ENCODE assay signal across 1 cellular context in the genomic region with DNA sequence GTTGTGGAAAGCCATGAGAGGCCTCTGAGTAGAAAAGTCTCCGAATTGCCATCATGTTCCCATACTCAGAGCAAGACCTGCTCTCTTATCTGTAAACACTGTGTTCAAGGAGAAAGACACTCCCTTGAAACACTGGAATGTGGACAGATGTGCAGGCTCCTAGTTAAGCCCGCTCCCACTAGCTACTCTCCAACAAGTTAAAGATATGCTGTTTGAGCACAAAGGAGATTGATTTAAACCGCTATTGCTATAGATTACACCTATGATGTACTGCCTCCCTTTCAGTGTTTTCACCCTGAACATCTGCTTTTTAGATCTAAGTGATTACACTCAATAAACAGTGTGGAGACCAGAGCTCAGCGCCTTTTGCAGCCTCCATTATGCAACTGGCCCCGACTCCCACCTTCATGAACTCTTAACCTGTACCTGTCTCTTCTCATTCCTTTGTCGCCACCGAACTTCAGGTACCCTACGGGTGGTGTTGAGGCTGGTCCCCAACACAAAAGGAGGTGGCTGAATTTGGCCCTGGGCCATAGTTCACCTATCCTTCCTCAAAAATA.
TF ChIP-seq lines count a peak whose summit lies in the region.

No MANE protein-coding gene starts in this region.

TF ChIP-seq in HepG2, 621 proteins besides CTCF, POLR2A, EP300 and RAD21 (continued from another document and continues in another):
- TF ChIP-seq, protein P1, sequence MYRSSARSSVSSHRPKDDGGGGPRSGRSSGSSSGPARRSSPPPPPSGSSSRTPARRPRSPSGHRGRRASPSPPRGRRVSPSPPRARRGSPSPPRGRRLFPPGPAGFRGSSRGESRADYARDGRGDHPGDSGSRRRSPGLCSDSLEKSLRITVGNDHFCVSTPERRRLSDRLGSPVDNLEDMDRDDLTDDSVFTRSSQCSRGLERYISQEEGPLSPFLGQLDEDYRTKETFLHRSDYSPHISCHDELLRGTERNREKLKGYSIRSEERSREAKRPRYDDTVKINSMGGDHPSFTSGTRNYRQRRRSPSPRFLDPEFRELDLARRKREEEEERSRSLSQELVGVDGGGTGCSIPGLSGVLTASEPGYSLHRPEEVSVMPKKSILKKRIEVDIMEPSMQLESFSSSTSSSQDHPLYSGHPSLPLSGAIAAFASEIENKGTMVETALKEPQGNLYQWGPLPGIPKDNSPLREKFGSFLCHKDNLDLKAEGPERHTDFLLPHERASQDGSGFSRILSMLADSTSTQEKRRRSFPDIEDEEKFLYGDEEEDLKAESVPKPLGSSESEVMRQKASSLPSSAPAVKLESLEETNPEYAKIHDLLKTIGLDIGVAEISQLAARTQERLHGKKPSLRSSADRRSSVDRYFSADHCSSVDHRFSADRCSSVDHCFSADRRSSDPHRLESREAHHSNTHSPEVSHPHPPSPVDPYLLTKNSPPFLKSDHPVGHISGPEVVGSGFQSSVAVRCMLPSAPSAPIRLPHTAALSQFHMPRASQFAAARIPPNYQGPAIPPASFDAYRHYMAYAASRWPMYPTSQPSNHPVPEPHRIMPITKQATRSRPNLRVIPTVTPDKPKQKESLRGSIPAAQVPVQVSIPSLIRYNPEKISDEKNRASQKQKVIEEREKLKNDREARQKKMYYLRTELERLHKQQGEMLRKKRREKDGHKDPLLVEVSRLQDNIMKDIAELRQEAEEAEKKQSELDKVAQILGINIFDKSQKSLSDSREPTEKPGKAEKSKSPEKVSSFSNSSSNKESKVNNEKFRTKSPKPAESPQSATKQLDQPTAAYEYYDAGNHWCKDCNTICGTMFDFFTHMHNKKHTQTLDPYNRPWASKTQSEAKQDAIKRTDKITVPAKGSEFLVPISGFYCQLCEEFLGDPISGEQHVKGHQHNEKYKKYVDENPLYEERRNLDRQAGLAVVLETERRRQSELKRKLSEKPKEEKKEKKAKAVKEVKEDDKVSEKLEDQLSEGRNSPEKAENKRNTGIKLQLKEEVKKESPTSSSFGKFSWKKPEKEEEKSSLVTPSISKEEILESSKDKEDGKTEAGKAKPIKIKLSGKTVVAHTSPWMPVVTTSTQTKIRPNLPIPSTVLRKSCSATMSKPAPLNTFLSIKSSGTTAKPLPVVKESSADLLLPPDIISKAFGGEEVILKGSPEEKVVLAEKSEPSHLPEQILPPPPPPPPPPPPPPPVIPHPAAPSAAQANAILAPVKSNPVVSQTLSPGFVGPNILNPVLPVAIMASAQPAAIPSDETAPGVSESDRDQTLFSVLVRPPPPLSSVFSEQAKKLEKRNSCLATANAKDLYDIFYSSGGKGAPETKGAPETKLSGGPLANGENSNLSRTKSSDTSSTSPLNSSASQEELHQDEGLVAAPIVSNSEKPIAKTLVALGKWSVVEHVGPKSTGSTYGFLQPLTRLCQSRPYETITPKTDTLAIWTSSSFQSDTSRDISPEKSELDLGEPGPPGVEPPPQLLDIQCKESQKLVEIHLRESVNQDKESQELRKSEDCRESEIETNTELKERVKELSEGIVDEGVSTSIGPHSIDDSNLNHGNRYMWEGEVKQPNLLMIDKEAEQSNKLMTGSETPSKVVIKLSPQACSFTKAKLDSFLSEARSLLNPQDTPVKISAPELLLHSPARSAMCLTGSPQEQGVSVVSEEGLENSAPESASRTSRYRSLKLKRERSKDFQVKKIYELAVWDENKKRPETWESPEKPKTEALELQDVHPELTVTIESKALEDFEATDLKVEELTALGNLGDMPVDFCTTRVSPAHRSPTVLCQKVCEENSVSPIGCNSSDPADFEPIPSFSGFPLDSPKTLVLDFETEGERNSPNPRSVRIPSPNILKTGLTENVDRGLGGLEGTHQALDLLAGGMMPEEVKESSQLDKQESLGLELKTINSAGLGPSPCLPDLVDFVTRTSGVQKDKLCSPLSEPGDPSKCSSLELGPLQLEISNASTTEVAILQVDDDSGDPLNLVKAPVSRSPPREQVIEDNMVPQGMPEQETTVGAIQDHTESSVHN (CRISPR knock-in tag; IDR thresholded peaks at IDR 0.05), result no peak
- TF ChIP-seq HOXA3 (CRISPR knock-in tag; IDR thresholded peaks at IDR 0.05), result 0 out of 2 replicates have a peak, but pooled peaks have one; percentile 18
- TF ChIP-seq ZNF546 (CRISPR knock-in tag; conservative IDR thresholded peaks at IDR 0.05), result no peak
- no peak for TF ChIP-seq HNRNPUL1 (IDR thresholded peaks at IDR 0.05; ENCODE audit: low read depth, low read length)
- TF ChIP-seq RARA (CRISPR knock-in tag; IDR thresholded peaks at IDR 0.05), result peak; percentile 88
- TF ChIP-seq CBX2 (IDR thresholded peaks at IDR 0.05; ENCODE audit: low read depth, low read length), result no peak
- TF ChIP-seq CBX2 (CRISPR knock-in tag; IDR thresholded peaks at IDR 0.05; ENCODE audit: low read depth), result no peak
- no peak; the same call in 1 of the 2 replicates for TF ChIP-seq DMAP1 (CRISPR knock-in tag; IDR thresholded peaks at IDR 0.05)
- TF ChIP-seq, protein P2, sequence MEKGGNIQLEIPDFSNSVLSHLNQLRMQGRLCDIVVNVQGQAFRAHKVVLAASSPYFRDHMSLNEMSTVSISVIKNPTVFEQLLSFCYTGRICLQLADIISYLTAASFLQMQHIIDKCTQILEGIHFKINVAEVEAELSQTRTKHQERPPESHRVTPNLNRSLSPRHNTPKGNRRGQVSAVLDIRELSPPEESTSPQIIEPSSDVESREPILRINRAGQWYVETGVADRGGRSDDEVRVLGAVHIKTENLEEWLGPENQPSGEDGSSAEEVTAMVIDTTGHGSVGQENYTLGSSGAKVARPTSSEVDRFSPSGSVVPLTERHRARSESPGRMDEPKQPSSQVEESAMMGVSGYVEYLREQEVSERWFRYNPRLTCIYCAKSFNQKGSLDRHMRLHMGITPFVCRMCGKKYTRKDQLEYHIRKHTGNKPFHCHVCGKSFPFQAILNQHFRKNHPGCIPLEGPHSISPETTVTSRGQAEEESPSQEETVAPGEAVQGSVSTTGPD (CRISPR knock-in tag; IDR thresholded peaks at IDR 0.05), result no peak
- no peak for TF ChIP-seq ZNF614 (CRISPR knock-in tag; IDR thresholded peaks at IDR 0.05; ENCODE audit: borderline replicate concordance)
- TF ChIP-seq, protein P3, sequence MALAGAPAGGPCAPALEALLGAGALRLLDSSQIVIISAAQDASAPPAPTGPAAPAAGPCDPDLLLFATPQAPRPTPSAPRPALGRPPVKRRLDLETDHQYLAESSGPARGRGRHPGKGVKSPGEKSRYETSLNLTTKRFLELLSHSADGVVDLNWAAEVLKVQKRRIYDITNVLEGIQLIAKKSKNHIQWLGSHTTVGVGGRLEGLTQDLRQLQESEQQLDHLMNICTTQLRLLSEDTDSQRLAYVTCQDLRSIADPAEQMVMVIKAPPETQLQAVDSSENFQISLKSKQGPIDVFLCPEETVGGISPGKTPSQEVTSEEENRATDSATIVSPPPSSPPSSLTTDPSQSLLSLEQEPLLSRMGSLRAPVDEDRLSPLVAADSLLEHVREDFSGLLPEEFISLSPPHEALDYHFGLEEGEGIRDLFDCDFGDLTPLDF (CRISPR knock-in tag; IDR thresholded peaks at IDR 0.05), result no peak
- TF ChIP-seq, protein P4, sequence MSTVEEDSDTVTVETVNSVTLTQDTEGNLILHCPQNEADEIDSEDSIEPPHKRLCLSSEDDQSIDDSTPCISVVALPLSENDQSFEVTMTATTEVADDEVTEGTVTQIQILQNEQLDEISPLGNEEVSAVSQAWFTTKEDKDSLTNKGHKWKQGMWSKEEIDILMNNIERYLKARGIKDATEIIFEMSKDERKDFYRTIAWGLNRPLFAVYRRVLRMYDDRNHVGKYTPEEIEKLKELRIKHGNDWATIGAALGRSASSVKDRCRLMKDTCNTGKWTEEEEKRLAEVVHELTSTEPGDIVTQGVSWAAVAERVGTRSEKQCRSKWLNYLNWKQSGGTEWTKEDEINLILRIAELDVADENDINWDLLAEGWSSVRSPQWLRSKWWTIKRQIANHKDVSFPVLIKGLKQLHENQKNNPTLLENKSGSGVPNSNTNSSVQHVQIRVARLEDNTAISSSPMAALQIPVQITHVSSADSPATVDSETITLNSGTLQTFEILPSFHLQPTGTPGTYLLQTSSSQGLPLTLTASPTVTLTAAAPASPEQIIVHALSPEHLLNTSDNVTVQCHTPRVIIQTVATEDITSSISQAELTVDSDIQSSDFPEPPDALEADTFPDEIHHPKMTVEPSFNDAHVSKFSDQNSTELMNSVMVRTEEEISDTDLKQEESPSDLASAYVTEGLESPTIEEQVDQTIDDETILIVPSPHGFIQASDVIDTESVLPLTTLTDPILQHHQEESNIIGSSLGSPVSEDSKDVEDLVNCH (CRISPR knock-in tag; IDR thresholded peaks at IDR 0.05), result no peak
- no peak for TF ChIP-seq ZNF562 (CRISPR knock-in tag; IDR thresholded peaks at IDR 0.05; ENCODE audit: borderline replicate concordance)
- TF ChIP-seq, protein P5, sequence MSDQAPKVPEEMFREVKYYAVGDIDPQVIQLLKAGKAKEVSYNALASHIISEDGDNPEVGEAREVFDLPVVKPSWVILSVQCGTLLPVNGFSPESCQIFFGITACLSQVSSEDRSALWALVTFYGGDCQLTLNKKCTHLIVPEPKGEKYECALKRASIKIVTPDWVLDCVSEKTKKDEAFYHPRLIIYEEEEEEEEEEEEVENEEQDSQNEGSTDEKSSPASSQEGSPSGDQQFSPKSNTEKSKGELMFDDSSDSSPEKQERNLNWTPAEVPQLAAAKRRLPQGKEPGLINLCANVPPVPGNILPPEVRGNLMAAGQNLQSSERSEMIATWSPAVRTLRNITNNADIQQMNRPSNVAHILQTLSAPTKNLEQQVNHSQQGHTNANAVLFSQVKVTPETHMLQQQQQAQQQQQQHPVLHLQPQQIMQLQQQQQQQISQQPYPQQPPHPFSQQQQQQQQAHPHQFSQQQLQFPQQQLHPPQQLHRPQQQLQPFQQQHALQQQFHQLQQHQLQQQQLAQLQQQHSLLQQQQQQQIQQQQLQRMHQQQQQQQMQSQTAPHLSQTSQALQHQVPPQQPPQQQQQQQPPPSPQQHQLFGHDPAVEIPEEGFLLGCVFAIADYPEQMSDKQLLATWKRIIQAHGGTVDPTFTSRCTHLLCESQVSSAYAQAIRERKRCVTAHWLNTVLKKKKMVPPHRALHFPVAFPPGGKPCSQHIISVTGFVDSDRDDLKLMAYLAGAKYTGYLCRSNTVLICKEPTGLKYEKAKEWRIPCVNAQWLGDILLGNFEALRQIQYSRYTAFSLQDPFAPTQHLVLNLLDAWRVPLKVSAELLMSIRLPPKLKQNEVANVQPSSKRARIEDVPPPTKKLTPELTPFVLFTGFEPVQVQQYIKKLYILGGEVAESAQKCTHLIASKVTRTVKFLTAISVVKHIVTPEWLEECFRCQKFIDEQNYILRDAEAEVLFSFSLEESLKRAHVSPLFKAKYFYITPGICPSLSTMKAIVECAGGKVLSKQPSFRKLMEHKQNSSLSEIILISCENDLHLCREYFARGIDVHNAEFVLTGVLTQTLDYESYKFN (CRISPR knock-in tag; conservative IDR thresholded peaks at IDR 0.05), result peak; percentile 38; the same call in 1 of the 2 replicates
- no peak for TF ChIP-seq FOXK2 (IDR thresholded peaks at IDR 0.05)
- TF ChIP-seq, protein P6, sequence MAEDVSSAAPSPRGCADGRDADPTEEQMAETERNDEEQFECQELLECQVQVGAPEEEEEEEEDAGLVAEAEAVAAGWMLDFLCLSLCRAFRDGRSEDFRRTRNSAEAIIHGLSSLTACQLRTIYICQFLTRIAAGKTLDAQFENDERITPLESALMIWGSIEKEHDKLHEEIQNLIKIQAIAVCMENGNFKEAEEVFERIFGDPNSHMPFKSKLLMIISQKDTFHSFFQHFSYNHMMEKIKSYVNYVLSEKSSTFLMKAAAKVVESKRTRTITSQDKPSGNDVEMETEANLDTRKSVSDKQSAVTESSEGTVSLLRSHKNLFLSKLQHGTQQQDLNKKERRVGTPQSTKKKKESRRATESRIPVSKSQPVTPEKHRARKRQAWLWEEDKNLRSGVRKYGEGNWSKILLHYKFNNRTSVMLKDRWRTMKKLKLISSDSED (CRISPR knock-in tag; IDR thresholded peaks at IDR 0.05), result no peak
- TF ChIP-seq ZNF263 (CRISPR knock-in tag; IDR thresholded peaks at IDR 0.05), result no peak
- TF ChIP-seq NFYC (CRISPR knock-in tag; IDR thresholded peaks at IDR 0.05), result no peak
- no peak for TF ChIP-seq ZBTB21 (CRISPR knock-in tag; IDR thresholded peaks at IDR 0.05)
- no peak for TF ChIP-seq MTA3 (CRISPR knock-in tag; IDR thresholded peaks at IDR 0.05)
- no peak for TF ChIP-seq MAF1 (CRISPR knock-in tag; IDR thresholded peaks at IDR 0.05; ENCODE audit: borderline replicate concordance)
- TF ChIP-seq, protein P7, sequence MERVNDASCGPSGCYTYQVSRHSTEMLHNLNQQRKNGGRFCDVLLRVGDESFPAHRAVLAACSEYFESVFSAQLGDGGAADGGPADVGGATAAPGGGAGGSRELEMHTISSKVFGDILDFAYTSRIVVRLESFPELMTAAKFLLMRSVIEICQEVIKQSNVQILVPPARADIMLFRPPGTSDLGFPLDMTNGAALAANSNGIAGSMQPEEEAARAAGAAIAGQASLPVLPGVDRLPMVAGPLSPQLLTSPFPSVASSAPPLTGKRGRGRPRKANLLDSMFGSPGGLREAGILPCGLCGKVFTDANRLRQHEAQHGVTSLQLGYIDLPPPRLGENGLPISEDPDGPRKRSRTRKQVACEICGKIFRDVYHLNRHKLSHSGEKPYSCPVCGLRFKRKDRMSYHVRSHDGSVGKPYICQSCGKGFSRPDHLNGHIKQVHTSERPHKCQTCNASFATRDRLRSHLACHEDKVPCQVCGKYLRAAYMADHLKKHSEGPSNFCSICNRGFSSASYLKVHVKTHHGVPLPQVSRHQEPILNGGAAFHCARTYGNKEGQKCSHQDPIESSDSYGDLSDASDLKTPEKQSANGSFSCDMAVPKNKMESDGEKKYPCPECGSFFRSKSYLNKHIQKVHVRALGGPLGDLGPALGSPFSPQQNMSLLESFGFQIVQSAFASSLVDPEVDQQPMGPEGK (CRISPR knock-in tag; IDR thresholded peaks at IDR 0.05), result 0 out of 2 replicates have a peak, but pooled peaks have one; percentile 10
- TF ChIP-seq, protein P8, sequence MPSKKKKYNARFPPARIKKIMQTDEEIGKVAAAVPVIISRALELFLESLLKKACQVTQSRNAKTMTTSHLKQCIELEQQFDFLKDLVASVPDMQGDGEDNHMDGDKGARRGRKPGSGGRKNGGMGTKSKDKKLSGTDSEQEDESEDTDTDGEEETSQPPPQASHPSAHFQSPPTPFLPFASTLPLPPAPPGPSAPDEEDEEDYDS (CRISPR knock-in tag; IDR thresholded peaks at IDR 0.05), result no peak
- TF ChIP-seq ONECUT2 (CRISPR knock-in tag; IDR thresholded peaks at IDR 0.05), result no peak
- no peak for TF ChIP-seq ZNF383 (CRISPR knock-in tag; IDR thresholded peaks at IDR 0.05; ENCODE audit: borderline replicate concordance)
- no peak for TF ChIP-seq HOXD1 (CRISPR knock-in tag; IDR thresholded peaks at IDR 0.05)
- peak; percentile 21; the same call in 1 of the 2 replicates for TF ChIP-seq FOXA3 (CRISPR knock-in tag; IDR thresholded peaks at IDR 0.05)
- no peak for TF ChIP-seq ZFP37 (CRISPR knock-in tag; IDR thresholded peaks at IDR 0.05; ENCODE audit: borderline replicate concordance)
- TF ChIP-seq, protein P9, sequence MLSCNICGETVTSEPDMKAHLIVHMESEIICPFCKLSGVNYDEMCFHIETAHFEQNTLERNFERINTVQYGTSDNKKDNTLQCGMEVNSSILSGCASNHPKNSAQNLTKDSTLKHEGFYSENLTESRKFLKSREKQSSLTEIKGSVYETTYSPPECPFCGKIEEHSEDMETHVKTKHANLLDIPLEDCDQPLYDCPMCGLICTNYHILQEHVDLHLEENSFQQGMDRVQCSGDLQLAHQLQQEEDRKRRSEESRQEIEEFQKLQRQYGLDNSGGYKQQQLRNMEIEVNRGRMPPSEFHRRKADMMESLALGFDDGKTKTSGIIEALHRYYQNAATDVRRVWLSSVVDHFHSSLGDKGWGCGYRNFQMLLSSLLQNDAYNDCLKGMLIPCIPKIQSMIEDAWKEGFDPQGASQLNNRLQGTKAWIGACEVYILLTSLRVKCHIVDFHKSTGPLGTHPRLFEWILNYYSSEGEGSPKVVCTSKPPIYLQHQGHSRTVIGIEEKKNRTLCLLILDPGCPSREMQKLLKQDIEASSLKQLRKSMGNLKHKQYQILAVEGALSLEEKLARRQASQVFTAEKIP (CRISPR knock-in tag; IDR thresholded peaks at IDR 0.05; ENCODE audit: borderline replicate concordance), result no peak
- TF ChIP-seq ZBTB7B (CRISPR knock-in tag; IDR thresholded peaks at IDR 0.05), result 0 out of 2 replicates have a peak, but pooled peaks have one; percentile 23
- TF ChIP-seq POLR2G (IDR thresholded peaks at IDR 0.05; ENCODE audit: low read depth, low read length), result no peak
- TF ChIP-seq FOXA1 (IDR thresholded peaks at IDR 0.05), result no peak
- peak; percentile 3; the same call in 1 of the 2 replicates for TF ChIP-seq FOXA1 (CRISPR knock-in tag; IDR thresholded peaks at IDR 0.05)
